Comparison of ENCODE assay signal across 23 cellular contexts in genomic region chr1:5734996-5735395, GRCh38.
"Had no signal": no experiment of that assay in that cellular context is flagged by ENCODE, and none has a peak within 500 bp of the region (broad histone marks: within the 10 kb centered on the region; RNA-seq: fewer than 3 reads in every experiment).

No MANE protein-coding gene starts in this region.

- H3K4me3 ChIP-seq: colonic mucosa, tibial artery, upper lobe of left lung, vagina had no signal

- H3K4me3 Mint-ChIP-seq: endodermal cell; immature natural killer cell; memory B cell; naive B cell; stimulated activated effector memory CD8-positive, alpha-beta T cell treated with anti-CD3 and anti-CD28 coated beads, Interleukin-12 subunit alpha, Interleukin-12 subunit beta, amount 100 ng/mL, for 72 hours; stimulated activated naive CD8-positive, alpha-beta T cell treated with anti-CD3 and anti-CD28 coated beads, Interleukin-15, Interleukin-2, amounts not matched to agents 100 ng/mL and 50 ng/mL, for 24 hours had no signal

- H3K27ac ChIP-seq: colonic mucosa, foreskin keratinocyte, neutrophil, tibial artery, upper lobe of left lung, vagina had no signal

- H3K9me3 ChIP-seq: colonic mucosa, neutrophil, tibial artery, upper lobe of left lung, vagina had no signal

- ATAC-seq: foreskin keratinocyte; left cardiac atrium; stimulated activated effector memory CD8-positive, alpha-beta T cell treated with anti-CD3 and anti-CD28 coated beads, Interleukin-12 subunit alpha, Interleukin-12 subunit beta, amount 100 ng/mL, for 72 hours had no signal

- H3K4me1 Mint-ChIP-seq: endodermal cell, memory B cell, naive B cell had no signal

- FAIRE-seq: endothelial cell of umbilical vein, keratinocyte, small intestine had no signal

- H3K36me3 Mint-ChIP-seq: immature natural killer cell; memory B cell; naive B cell; stimulated activated effector memory CD8-positive, alpha-beta T cell treated with anti-CD3 and anti-CD28 coated beads, Interleukin-12 subunit alpha, Interleukin-12 subunit beta, amount 100 ng/mL, for 72 hours had no signal

- H3K27ac Mint-ChIP-seq: endodermal cell; immature natural killer cell; memory B cell; naive B cell; stimulated activated effector memory CD8-positive, alpha-beta T cell treated with anti-CD3 and anti-CD28 coated beads, Interleukin-12 subunit alpha, Interleukin-12 subunit beta, amount 100 ng/mL, for 72 hours; stimulated activated naive CD8-positive, alpha-beta T cell treated with anti-CD3 and anti-CD28 coated beads, Interleukin-15, Interleukin-2, amounts not matched to agents 100 ng/mL and 50 ng/mL, for 24 hours had no signal

- DNase-seq: cerebellar nuclear complex; colonic mucosa; dermis blood vessel endothelial cell; effector CD4-positive, alpha-beta T cell; endodermal cell; erythroblast; foreskin keratinocyte; immature natural killer cell; left cardiac atrium; midbrain; naive B cell; small intestine; stimulated activated CD4-positive, alpha-beta T cell treated with anti-CD3 and anti-CD28 coated beads, Interleukin-4, amount 100 ng/mL, for 1 hour; stimulated activated CD8-positive, alpha-beta memory T cell treated with anti-CD3 and anti-CD28 coated beads, Interleukin-4, amount 100 ng/mL, for 48 hours; tibial artery had no signal

- H3K4me1 ChIP-seq: colonic mucosa, foreskin keratinocyte, tibial artery, upper lobe of left lung, vagina had no signal

- H3K36me3 ChIP-seq: colonic mucosa, neutrophil, tibial artery, upper lobe of left lung, vagina had no signal

- H3K9me3 Mint-ChIP-seq: endodermal cell had no signal

- H3K27me3 ChIP-seq: colonic mucosa, foreskin keratinocyte, upper lobe of left lung, vagina had no signal
